ENCODE assay signal across 27 cellular contexts in the genomic region with DNA sequence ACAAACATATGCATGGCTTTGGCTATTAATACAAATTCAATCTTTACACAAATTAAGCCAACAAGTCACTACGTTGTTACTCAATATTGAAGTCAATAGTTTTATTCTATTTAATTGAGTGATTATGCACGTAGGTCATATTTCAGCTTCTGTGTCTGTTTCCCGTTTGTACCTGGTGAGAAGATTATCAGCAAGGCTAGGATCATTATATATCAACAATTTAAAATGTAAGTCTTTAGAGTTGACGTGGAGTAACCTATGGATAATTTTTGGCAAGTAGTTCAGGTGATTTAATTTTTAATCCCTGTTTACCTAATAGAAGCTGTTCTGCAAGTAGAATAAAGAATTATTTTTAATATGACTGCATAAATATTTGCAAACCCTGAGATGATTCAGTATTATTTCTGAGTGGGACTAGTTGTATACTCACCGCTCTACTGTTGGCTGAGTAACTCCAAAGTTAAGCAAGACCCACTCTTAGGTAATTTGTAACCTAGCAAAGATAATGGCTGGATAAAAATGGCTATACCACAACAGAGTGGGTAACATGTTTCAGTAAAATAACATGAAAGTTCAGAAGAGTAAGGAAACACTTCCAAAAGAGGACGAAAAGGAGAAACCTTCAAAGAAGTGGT.
DNase-seq lines count a peak whose midpoint lies in the region; ATAC-seq, FAIRE-seq and TF ChIP-seq lines count a peak whose summit lies in the region.
"Had no signal": no experiment of that assay in that cellular context is flagged by ENCODE, and none has a peak within 500 bp of the region (broad histone marks: within the 10 kb centered on the region; RNA-seq: fewer than 3 reads in every experiment).

No MANE protein-coding gene starts in this region.

- BruUV-seq in HepG2 (replicated peaks; lab: Mats Ljungman, UMichigan): no TSS peak

- no peak for TF ChIP-seq POLR2A in HepG2 (IDR thresholded peaks at IDR 0.05; ENCODE audit: insufficient read depth in 1 of 2, low read depth in 2 of 2, low read length in 2 of 2)

- CTCF ChIA-PET in HepG2 (lab: Yijun Ruan, JAX; ENCODE audit: low intra/inter-chr PET ratio, low total read pairs): no interaction called here

- ATAC-seq in HepG2: no peak
- ATAC-seq in lower lobe of right lung: no peak
- ATAC-seq in HG02588 (IDR thresholded peaks at IDR 0.05; ENCODE audit: unreplicated experiment): no peak
- ATAC-seq: activated CD8-positive, alpha-beta T cell treated with anti-CD3 and anti-CD28 coated beads for 36 hours; naive thymus-derived CD4-positive, alpha-beta T cell had no signal

- H3K4me1 ChIP-seq in keratinocyte (ENCODE audit: control insufficient read depth, extremely low read depth, insufficient read depth, low read length) (no peaks in the 10 kb centered on the region), HepG2 (ENCODE audit: insufficient read depth, low read length) (no peaks in the 10 kb centered on the region), lower lobe of right lung (no peaks in the 10 kb centered on the region)
- H3K4me1 ChIP-seq: adrenal gland, BLaER1, transverse colon had no signal

- TF ChIP-seq CTCF in brain microvascular endothelial cell (IDR thresholded peaks at IDR 0.05; ENCODE audit: low read depth, low read length, missing control alignments): no peak
- TF ChIP-seq CTCF in keratinocyte (optimal IDR thresholded peaks at IDR 0.05 in 1 of 3, IDR thresholded peaks at IDR 0.05 in 1 of 3, conservative IDR thresholded peaks at IDR 0.05 in 1 of 3; ENCODE audit: extremely low read depth in 1 of 3, insufficient read depth in 2 of 3, low read length in 3 of 3): no peak
- TF ChIP-seq CTCF in HepG2 (CRISPR knock-in tag; IDR thresholded peaks at IDR 0.05): no peak
- no peak for TF ChIP-seq CTCF in lower lobe of right lung (IDR thresholded peaks at IDR 0.05)

- TF ChIP-seq EP300 in HepG2 (IDR thresholded peaks at IDR 0.05; ENCODE audit: low read depth in 2 of 2, low read length in 2 of 2) (no peak), HepG2 (CRISPR knock-in tag; IDR thresholded peaks at IDR 0.05; ENCODE audit: borderline replicate concordance) (no peak)

- no peak for TF ChIP-seq RAD21 in HepG2 (CRISPR knock-in tag; IDR thresholded peaks at IDR 0.05)

- no peak overlapping the region for H3K4me3 ChIP-seq in brain microvascular endothelial cell (ENCODE audit: low read depth, low read length)
- no peak overlapping the region for H3K4me3 ChIP-seq in keratinocyte (ENCODE audit: control insufficient read depth in 2 of 3, extremely low read depth in 1 of 3, insufficient read depth in 2 of 3, low read depth in 1 of 3, low read length in 3 of 3)
- H3K4me3 ChIP-seq in HepG2 (replicated peaks in 1 of 3; ENCODE audit: insufficient read depth in 1 of 3, low read depth in 2 of 3, low read length in 3 of 3): no peak overlapping the region
- H3K4me3 ChIP-seq in lower lobe of right lung: no peak overlapping the region
- H3K4me3 ChIP-seq: adrenal gland, BLaER1, transverse colon had no signal

- 6% methylated on average over 6 of the region's 6 CpGs for WGBS in HepG2 (ENCODE audit: low lambda C conversion rate)

- POLR2A ChIA-PET in HepG2 (lab: Yijun Ruan, JAX): no interaction called here

- FAIRE-seq in keratinocyte (lab: Jason Lieb, UNC): no peak
- no peak for FAIRE-seq in HepG2 (lab: Jason Lieb, UNC)
- FAIRE-seq: GM12892, GM19239 had no signal

- H3K9me3 ChIP-seq in keratinocyte (ENCODE audit: control insufficient read depth, low read depth, low read length) (no peaks in the 10 kb centered on the region), HepG2 (ENCODE audit: low read length) (no peaks in the 10 kb centered on the region), lower lobe of right lung (no peaks in the 10 kb centered on the region)
- H3K9me3 ChIP-seq: adrenal gland, BLaER1, transverse colon had no signal

- no peak overlapping the region for H3K9ac ChIP-seq in keratinocyte (ENCODE audit: control insufficient read depth, extremely low read depth, insufficient read depth, low read length)
- no peak overlapping the region for H3K9ac ChIP-seq in HepG2 (ENCODE audit: insufficient read depth, low read depth, low read length)
- H3K9ac ChIP-seq: BLaER1 had no signal

- no peak overlapping the region for H3K4me2 ChIP-seq in keratinocyte (ENCODE audit: control insufficient read depth, extremely low read depth, insufficient read depth, low read depth, low read length)
- H3K4me2 ChIP-seq in HepG2 (ENCODE audit: low read depth, low read length): no peak overlapping the region
- H3K4me2 ChIP-seq: BLaER1 had no signal

- intact Hi-C loops in HepG2 (cut with micrococcal nuclease; ENCODE audit: unreplicated experiment): no loop called here
- intact Hi-C loops in lower lobe of right lung (cut with DNase I): no loop called here

- no peaks in the 10 kb centered on the region for H3K9me1 ChIP-seq in keratinocyte (ENCODE audit: control insufficient read depth, extremely low read depth, insufficient read depth, low read length)

- H3K27ac ChIP-seq in brain microvascular endothelial cell (peak overlapping the region; percentile 8), keratinocyte (ENCODE audit: control insufficient read depth, insufficient read depth, low read length) (no peak overlapping the region), HepG2 (ENCODE audit: extremely low read length, insufficient read depth, low read length) (no peak overlapping the region), lower lobe of right lung (no peak overlapping the region)
- H3K27ac ChIP-seq: adrenal gland, BLaER1, epithelial cell of prostate, transverse colon had no signal

- peak; percentile 57 for DNase-seq in Caki2 (ENCODE audit: low read depth)
- DNase-seq in NOMO-1 (lab: John Stamatoyannopoulos, UW; ENCODE audit: unreplicated experiment in 2 of 2): peak; percentile 44 to 50
- no peak for DNase-seq in brain microvascular endothelial cell
- DNase-seq in keratinocyte (ENCODE audit: low read depth, low spot score): no peak
- no peak for DNase-seq in HepG2 (ENCODE audit: low spot score)
- no peak for DNase-seq in NCI-H2107 (lab: John Stamatoyannopoulos, UW)
- DNase-seq in lower lobe of right lung: no peak
- DNase-seq: ACHN; activated CD4-positive, CD25-positive, alpha-beta regulatory T cell; activated CD8-positive, alpha-beta T cell treated with anti-CD3 and anti-CD28 coated beads for 36 hours; activated gamma-delta T cell treated with Interleukin-2 at 50 U/mL for 16 hours; activated T-cell treated with anti-CD3 and anti-CD28 coated beads for 4 hours; adrenal gland; COR-L47; DND-41; Kasumi-1; naive thymus-derived CD4-positive, alpha-beta T cell; NCI-H1436 treated with DMSO at 0.1 percent for 48 hours; NCI-H510A treated with DMSO at 0.1 percent for 48 hours; occipital lobe; T-helper 9 cell; transverse colon had no signal

- H3K27me3 ChIP-seq in brain microvascular endothelial cell (replicated peaks) (no peaks in the 10 kb centered on the region), keratinocyte (ENCODE audit: control insufficient read depth, extremely low read depth, insufficient read depth, low read length) (no peaks in the 10 kb centered on the region), HepG2 (ENCODE audit: control insufficient read depth in 1 of 2, insufficient read depth in 2 of 2, low read length in 2 of 2) (no peaks in the 10 kb centered on the region), lower lobe of right lung (ENCODE audit: low read depth) (no peaks in the 10 kb centered on the region)
- H3K27me3 ChIP-seq: adrenal gland, BLaER1, transverse colon had no signal

- no peaks in the 10 kb centered on the region for H4K20me1 ChIP-seq in keratinocyte (ENCODE audit: control insufficient read depth, extremely low read depth, insufficient read depth, low read length)
- no peaks in the 10 kb centered on the region for H4K20me1 ChIP-seq in HepG2 (ENCODE audit: insufficient read depth, low read length)
- H4K20me1 ChIP-seq: BLaER1 had no signal

- H2AFZ ChIP-seq in keratinocyte (ENCODE audit: control insufficient read depth, low read length): peak overlapping the region; percentile 3
- no peak overlapping the region for H2AFZ ChIP-seq in HepG2 (ENCODE audit: low read length)

- in situ Hi-C loops in Caki2 (cut with HindIII; ENCODE audit: low pct_unique_long_range_greater_than_20kb, low sequenced_read_pairs): no loop called here
- in situ Hi-C loops in brain microvascular endothelial cell (cut with HindIII; ENCODE audit: low pct_ligation_motif_present, low sequenced_read_pairs): no loop called here
- in situ Hi-C loops in HepG2 (cut with HindIII; ENCODE audit: extremely low pct_ligation_motif_present, low pct_unique_long_range_greater_than_20kb): no loop called here

- no peaks in the 10 kb centered on the region for H3K36me3 ChIP-seq in brain microvascular endothelial cell (replicated peaks)
- H3K36me3 ChIP-seq in keratinocyte (ENCODE audit: control insufficient read depth in 2 of 2, extremely low read depth in 1 of 2, insufficient read depth in 2 of 2, low read length in 2 of 2): no peaks in the 10 kb centered on the region
- H3K36me3 ChIP-seq in HepG2 (replicated peaks in 1 of 2; ENCODE audit: control insufficient read depth in 1 of 2, insufficient read depth in 2 of 2, low read length in 2 of 2): no peaks in the 10 kb centered on the region
- H3K36me3 ChIP-seq in lower lobe of right lung: no peaks in the 10 kb centered on the region
- H3K36me3 ChIP-seq: adrenal gland, BLaER1, transverse colon had no signal

- no peaks in the 10 kb centered on the region for H3K79me2 ChIP-seq in keratinocyte (ENCODE audit: control insufficient read depth, insufficient read depth, low read length)
- no peaks in the 10 kb centered on the region for H3K79me2 ChIP-seq in HepG2 (ENCODE audit: insufficient read depth, low read length)

- dilution Hi-C loops in keratinocyte (cut with MboI; ENCODE audit: extremely low pct_ligation_motif_present, low sequenced_read_pairs): no loop called here

TF ChIP-seq in HepG2, 621 proteins besides CTCF, POLR2A, EP300 and RAD21 (continues in another document):
- TF ChIP-seq SMC3 (IDR thresholded peaks at IDR 0.05; ENCODE audit: low read length) (no peak), SAFB2 (CRISPR knock-in tag; IDR thresholded peaks at IDR 0.05; ENCODE audit: borderline replicate concordance, low read depth) (no peak), IRX3 (CRISPR knock-in tag; IDR thresholded peaks at IDR 0.05; ENCODE audit: borderline replicate concordance, low read depth) (no peak)
- TF ChIP-seq, protein P1, sequence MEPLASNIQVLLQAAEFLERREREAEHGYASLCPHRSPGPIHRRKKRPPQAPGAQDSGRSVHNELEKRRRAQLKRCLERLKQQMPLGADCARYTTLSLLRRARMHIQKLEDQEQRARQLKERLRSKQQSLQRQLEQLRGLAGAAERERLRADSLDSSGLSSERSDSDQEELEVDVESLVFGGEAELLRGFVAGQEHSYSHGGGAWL (CRISPR knock-in tag; IDR thresholded peaks at IDR 0.05): no peak
- TF ChIP-seq, protein P2, sequence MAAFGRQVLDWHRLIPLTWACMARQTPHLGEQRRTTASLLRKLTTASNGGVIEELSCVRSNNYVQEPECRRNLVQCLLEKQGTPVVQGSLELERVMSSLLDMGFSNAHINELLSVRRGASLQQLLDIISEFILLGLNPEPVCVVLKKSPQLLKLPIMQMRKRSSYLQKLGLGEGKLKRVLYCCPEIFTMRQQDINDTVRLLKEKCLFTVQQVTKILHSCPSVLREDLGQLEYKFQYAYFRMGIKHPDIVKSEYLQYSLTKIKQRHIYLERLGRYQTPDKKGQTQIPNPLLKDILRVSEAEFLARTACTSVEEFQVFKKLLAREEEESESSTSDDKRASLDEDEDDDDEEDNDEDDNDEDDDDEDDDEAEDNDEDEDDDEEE (CRISPR knock-in tag; IDR thresholded peaks at IDR 0.05): no peak

Comparison
In these comparisons a context has a peak if more than half of its experiments do, and no peak if none do; other contexts are left out.
1. DNase-seq: peak in Caki2 (single experiment) and NOMO-1 (2 of 2); none in brain microvascular endothelial cell (single experiment), keratinocyte (single experiment), HepG2 (single experiment), NCI-H2107 (single experiment) and lower lobe of right lung (single experiment).